In genomic region chr11:8213390-8213789, GRCh38 we compare ENCODE assay signal across 39 cellular contexts. TPM values are rescaled to one million over a fixed set of nuclear protein-coding genes. Genes with fewer than 3 reads are reported as not detected.
"Had no signal": no experiment of that assay in that cellular context is flagged by ENCODE, and none has a peak within 500 bp of the region (broad histone marks: within the 10 kb centered on the region; RNA-seq: fewer than 3 reads in every experiment).

No MANE protein-coding gene starts in this region.

- DNase-seq: activated CD4-positive, alpha-beta memory T cell treated with anti-CD3 and anti-CD28 coated beads, Interleukin-2, amount 10 ng/mL, durations not matched to agents 7 days and 5 days; activated CD4-positive, alpha-beta T cell treated with anti-CD3 and anti-CD28 coated beads for 1 hour; activated CD4-positive, alpha-beta T cell treated with anti-CD3 and anti-CD28 coated beads for 48 hours; activated CD4-positive, CD25-positive, alpha-beta regulatory T cell; activated CD8-positive, alpha-beta memory T cell treated with anti-CD3 and anti-CD28 coated beads for 24 hours; activated CD8-positive, alpha-beta memory T cell treated with anti-CD3 and anti-CD28 coated beads, Interleukin-2, amount 10 ng/mL, durations not matched to agents 7 days and 5 days; activated CD8-positive, alpha-beta memory T cell treated with anti-CD3 and anti-CD28 coated beads, Interleukin-2, amount 50 U/mL, for 48 hours; activated effector memory CD4-positive, alpha-beta T cell treated with anti-CD3 and anti-CD28 coated beads, Interleukin-2, amount 50 U/mL, for 16 hours; activated naive CD4-positive, alpha-beta T cell; activated naive CD4-positive, alpha-beta T cell treated with anti-CD3 and anti-CD28 coated beads, Interleukin-2, amount 50 U/mL, for 16 hours; activated naive CD8-positive, alpha-beta T cell treated with anti-CD3 and anti-CD28 coated beads for 36 hours; activated T-cell treated with anti-CD3 and anti-CD28 coated beads, Interleukin-2, amount 50 U/mL, for 1 hour; activated T-cell treated with anti-CD3 and anti-CD28 coated beads, Interleukin-2, amount 50 U/mL, for 72 hours; amniotic stem cell; aorta; brain microvascular endothelial cell; central memory CD4-positive, alpha-beta T cell; Karpas-422; NCI-H1048; NCI-H1105 treated with DMSO at 0.1 percent for 48 hours; NCI-H1436; NCI-H1694; NCI-H1930; NCI-H2081 treated with DMSO at 0.1 percent for 48 hours; NCI-H510A; NCI-H526; NCI-H748 treated with DMSO at 0.1 percent for 48 hours; NK-92 treated with Interleukin-12 subunit alpha and Interleukin-12 subunit beta, amount 100 ng/mL, for 24 hours; PC-9; SIG-M5; SW 1271; T-helper 1 cell; T-helper 2 cell; T-helper 9 cell; WERI-Rb-1 had no signal

- H3K4me2 ChIP-seq: PC-9 had no signal

- H3K27ac ChIP-seq: brain microvascular endothelial cell, PC-9, RWPE1, WERI-Rb-1 had no signal

- H2AFZ ChIP-seq: PC-9 had no signal

- H3K36me3 ChIP-seq: brain microvascular endothelial cell, WERI-Rb-1 had no signal

- ATAC-seq: activated CD8-positive, alpha-beta memory T cell treated with anti-CD3 and anti-CD28 coated beads, Interleukin-2, amount 10 ng/mL, durations not matched to agents 7 days and 5 days; activated T-cell treated with anti-CD3 and anti-CD28 coated beads, Interleukin-2, amount 50 U/mL, for 72 hours; activated T-helper 17 cell treated with anti-CD3 and anti-CD28 coated beads, Interleukin-2, amount 50 U/mL, for 72 hours; Right ventricle myocardium inferior had no signal

- H3K4me3 ChIP-seq: PC-9 had no signal

- H3K27me3 ChIP-seq: brain microvascular endothelial cell had no signal

RNA-seq across cellular contexts. Expression of gene RIC3, which starts 44.6 kb away (rescaled TPM):
- total RNA-seq: PC-9 had no signal

RNA-seq across cellular contexts. Expression of gene LMO1, which starts 50.3 kb away (rescaled TPM):
- total RNA-seq: activated CD4-positive, alpha-beta memory T cell treated with anti-CD3 and anti-CD28 coated beads, Interleukin-2, amount 10 ng/mL, durations not matched to agents 7 days and 5 days; activated CD8-positive, alpha-beta memory T cell treated with anti-CD3 and anti-CD28 coated beads, Interleukin-2, amount 10 ng/mL, durations not matched to agents 7 days and 5 days; activated naive CD8-positive, alpha-beta T cell treated with anti-CD3 and anti-CD28 coated beads for 36 hours; activated T-helper 17 cell treated with anti-CD3 and anti-CD28 coated beads, Interleukin-2, amount 50 U/mL, for 72 hours; aorta; MCF 10A; PC-9 had no signal
